Comparison of ENCODE assay signal across 2 cellular contexts in the genomic region with DNA sequence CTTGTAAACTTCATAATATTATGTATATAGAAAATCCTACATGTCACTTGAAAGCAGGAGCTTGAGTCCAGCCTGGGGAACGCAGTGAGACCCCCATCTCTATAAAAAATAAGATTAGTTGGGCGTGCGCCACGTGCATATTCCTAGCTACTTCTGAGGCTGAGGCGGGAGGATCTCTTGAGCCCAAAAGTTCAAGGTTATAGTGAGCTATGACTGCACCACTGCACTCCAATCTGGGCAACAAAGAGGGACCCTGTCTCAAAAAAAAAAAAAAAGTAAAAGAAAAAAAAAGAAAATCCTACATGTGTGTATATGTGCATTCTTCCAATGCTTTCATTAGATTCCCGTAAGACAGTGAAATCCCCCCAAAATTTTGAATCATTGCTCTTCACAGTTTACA.
TF ChIP-seq lines count a peak whose summit lies in the region.

No MANE protein-coding gene starts in this region.

TF ChIP-seq in SK-N-SH, 30 proteins besides CTCF, POLR2A, EP300 and RAD21 (continued from another document):
- TF ChIP-seq, protein P1, sequence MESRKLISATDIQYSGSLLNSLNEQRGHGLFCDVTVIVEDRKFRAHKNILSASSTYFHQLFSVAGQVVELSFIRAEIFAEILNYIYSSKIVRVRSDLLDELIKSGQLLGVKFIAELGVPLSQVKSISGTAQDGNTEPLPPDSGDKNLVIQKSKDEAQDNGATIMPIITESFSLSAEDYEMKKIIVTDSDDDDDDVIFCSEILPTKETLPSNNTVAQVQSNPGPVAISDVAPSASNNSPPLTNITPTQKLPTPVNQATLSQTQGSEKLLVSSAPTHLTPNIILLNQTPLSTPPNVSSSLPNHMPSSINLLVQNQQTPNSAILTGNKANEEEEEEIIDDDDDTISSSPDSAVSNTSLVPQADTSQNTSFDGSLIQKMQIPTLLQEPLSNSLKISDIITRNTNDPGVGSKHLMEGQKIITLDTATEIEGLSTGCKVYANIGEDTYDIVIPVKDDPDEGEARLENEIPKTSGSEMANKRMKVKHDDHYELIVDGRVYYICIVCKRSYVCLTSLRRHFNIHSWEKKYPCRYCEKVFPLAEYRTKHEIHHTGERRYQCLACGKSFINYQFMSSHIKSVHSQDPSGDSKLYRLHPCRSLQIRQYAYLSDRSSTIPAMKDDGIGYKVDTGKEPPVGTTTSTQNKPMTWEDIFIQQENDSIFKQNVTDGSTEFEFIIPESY (IDR thresholded peaks at IDR 0.05; ENCODE audit: borderline replicate concordance, low read depth), result no peak
- TF ChIP-seq, protein P2, sequence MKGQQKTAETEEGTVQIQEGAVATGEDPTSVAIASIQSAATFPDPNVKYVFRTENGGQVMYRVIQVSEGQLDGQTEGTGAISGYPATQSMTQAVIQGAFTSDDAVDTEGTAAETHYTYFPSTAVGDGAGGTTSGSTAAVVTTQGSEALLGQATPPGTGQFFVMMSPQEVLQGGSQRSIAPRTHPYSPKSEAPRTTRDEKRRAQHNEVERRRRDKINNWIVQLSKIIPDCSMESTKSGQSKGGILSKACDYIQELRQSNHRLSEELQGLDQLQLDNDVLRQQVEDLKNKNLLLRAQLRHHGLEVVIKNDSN (IDR thresholded peaks at IDR 0.05; ENCODE audit: borderline replicate concordance, low read depth), result no peak
- no peak for TF ChIP-seq FOSL2 (IDR thresholded peaks at IDR 0.05; ENCODE audit: borderline replicate concordance, low read depth)
- TF ChIP-seq NFIC (IDR thresholded peaks at IDR 0.05; ENCODE audit: borderline replicate concordance), result no peak
- TF ChIP-seq, protein P3, sequence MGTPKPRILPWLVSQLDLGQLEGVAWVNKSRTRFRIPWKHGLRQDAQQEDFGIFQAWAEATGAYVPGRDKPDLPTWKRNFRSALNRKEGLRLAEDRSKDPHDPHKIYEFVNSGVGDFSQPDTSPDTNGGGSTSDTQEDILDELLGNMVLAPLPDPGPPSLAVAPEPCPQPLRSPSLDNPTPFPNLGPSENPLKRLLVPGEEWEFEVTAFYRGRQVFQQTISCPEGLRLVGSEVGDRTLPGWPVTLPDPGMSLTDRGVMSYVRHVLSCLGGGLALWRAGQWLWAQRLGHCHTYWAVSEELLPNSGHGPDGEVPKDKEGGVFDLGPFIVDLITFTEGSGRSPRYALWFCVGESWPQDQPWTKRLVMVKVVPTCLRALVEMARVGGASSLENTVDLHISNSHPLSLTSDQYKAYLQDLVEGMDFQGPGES (IDR thresholded peaks at IDR 0.05; ENCODE audit: low read depth, low read length), result no peak

TF ChIP-seq in SK-N-SH treated with all-trans-retinoic acid at 6 μM for 48 hours, 23 proteins besides CTCF, POLR2A, EP300 and RAD21 (continued from another document):
- TF ChIP-seq TCF4 (CRISPR knock-in tag; IDR thresholded peaks at IDR 0.05; ENCODE audit: borderline replicate concordance) (no peak), PATZ1 (CRISPR knock-in tag; IDR thresholded peaks at IDR 0.05; ENCODE audit: borderline replicate concordance) (no peak), ZNF8 (CRISPR knock-in tag; IDR thresholded peaks at IDR 0.05) (no peak), BACH2 (CRISPR knock-in tag; IDR thresholded peaks at IDR 0.05; ENCODE audit: borderline replicate concordance) (no peak), CSRNP3 (CRISPR knock-in tag; IDR thresholded peaks at IDR 0.05) (no peak), ZFP3 (CRISPR knock-in tag; IDR thresholded peaks at IDR 0.05) (no peak), SNAI2 (CRISPR knock-in tag; IDR thresholded peaks at IDR 0.05) (no peak), CSDC2 (CRISPR knock-in tag; IDR thresholded peaks at IDR 0.05) (no peak), RARB (CRISPR knock-in tag; IDR thresholded peaks at IDR 0.05) (no peak), ZFP30 (CRISPR knock-in tag; IDR thresholded peaks at IDR 0.05) (no peak), ARNTL (CRISPR knock-in tag; IDR thresholded peaks at IDR 0.05; ENCODE audit: borderline replicate concordance, low read depth) (no peak)
TF ChIP-seq in SK-N-SH treated with all-trans-retinoic acid at 6 μM for 48 hours: peak in this region for 0.
